In genomic region chr2:42009657-42010580, GRCh38 we compare ENCODE assay signal across 11 cellular contexts. TPM values are rescaled to one million over a fixed set of nuclear protein-coding genes. Genes with fewer than 3 reads are reported as not detected.
DNase-seq lines count a peak whose midpoint lies in the region; ATAC-seq and TF ChIP-seq lines count a peak whose summit lies in the region.
"Had no signal": no experiment of that assay in that cellular context is flagged by ENCODE, and none has a peak within 500 bp of the region (broad histone marks: within the 10 kb centered on the region; RNA-seq: fewer than 3 reads in every experiment).

No MANE protein-coding gene starts in this region.

- no peak overlapping the region for H3K27ac Mint-ChIP-seq in activated naive CD4-positive, alpha-beta T cell treated with anti-CD3 and anti-CD28 coated beads, Interleukin-2, amount 10 ng/mL, durations not matched to agents 7 days and 5 days
- H3K27ac Mint-ChIP-seq in glutamatergic neuron (ENCODE audit: unreplicated experiment): no peak overlapping the region

- peaks cover 5% of the 10 kb centered on the region for H3K9me3 Mint-ChIP-seq in activated naive CD4-positive, alpha-beta T cell treated with anti-CD3 and anti-CD28 coated beads, Interleukin-2, amount 10 ng/mL, durations not matched to agents 7 days and 5 days
- peaks cover 9% of the 10 kb centered on the region for H3K9me3 Mint-ChIP-seq in glutamatergic neuron (ENCODE audit: unreplicated experiment)

- H3K4me1 ChIP-seq in osteoblast (ENCODE audit: insufficient read depth, low read length): peaks cover 14% of the 10 kb centered on the region
- H3K4me1 ChIP-seq in gastrocnemius medialis: no peaks in the 10 kb centered on the region
- H3K4me1 ChIP-seq: HAP-1, pancreas had no signal

- H2AFZ ChIP-seq in osteoblast (ENCODE audit: low read length): no peak overlapping the region

- peaks cover 10% of the 10 kb centered on the region for H3K4me1 Mint-ChIP-seq in activated naive CD4-positive, alpha-beta T cell treated with anti-CD3 and anti-CD28 coated beads, Interleukin-2, amount 10 ng/mL, durations not matched to agents 7 days and 5 days
- H3K4me1 Mint-ChIP-seq in glutamatergic neuron (ENCODE audit: low read depth, unreplicated experiment): peaks cover 11% of the 10 kb centered on the region

- TF ChIP-seq CTCF in GM06990 (IDR thresholded peaks at IDR 0.05; ENCODE audit: insufficient read depth, low read length, poor library complexity, severe bottlenecking) (no peak), osteoblast (IDR thresholded peaks at IDR 0.05; ENCODE audit: extremely low read depth, low read depth, low read length) (no peak), gastrocnemius medialis (IDR thresholded peaks at IDR 0.05 in 4 of 5, conservative IDR thresholded peaks at IDR 0.05 in 1 of 5) (no peak), glutamatergic neuron (IDR thresholded peaks at IDR 0.05; ENCODE audit: partially characterized antibody, unreplicated experiment) (no peak)

- peak overlapping the region; percentile 61 for H3K4me2 ChIP-seq in osteoblast (ENCODE audit: insufficient read depth, low read length)

- intact Hi-C loops in gastrocnemius medialis (cut with DNase I; ENCODE audit: low total_unique reads): no loop called here

- no peak overlapping the region for H3K27ac ChIP-seq in osteoblast (ENCODE audit: low read depth, low read length)
- no peak overlapping the region for H3K27ac ChIP-seq in gastrocnemius medialis
- H3K27ac ChIP-seq: pancreas had no signal

- no peaks in the 10 kb centered on the region for H4K20me1 ChIP-seq in osteoblast (ENCODE audit: insufficient read depth, low read length)

- TF ChIP-seq POLR2A in gastrocnemius medialis (IDR thresholded peaks at IDR 0.05): no peak

- peak overlapping the region; percentile 53 for H3K4me3 Mint-ChIP-seq in activated naive CD4-positive, alpha-beta T cell treated with anti-CD3 and anti-CD28 coated beads, Interleukin-2, amount 10 ng/mL, durations not matched to agents 7 days and 5 days
- H3K4me3 Mint-ChIP-seq in glutamatergic neuron (ENCODE audit: unreplicated experiment): no peak overlapping the region

- H3K27me3 ChIP-seq in GM06990 (replicated peaks; ENCODE audit: control insufficient read depth, insufficient read depth, low read length) (no peaks in the 10 kb centered on the region), osteoblast (ENCODE audit: insufficient read depth, low read length) (peaks cover 27% of the 10 kb centered on the region), gastrocnemius medialis (no peaks in the 10 kb centered on the region)
- H3K27me3 ChIP-seq: pancreas had no signal

- H3K36me3 ChIP-seq in GM06990 (ENCODE audit: control insufficient read depth, insufficient read depth, low read length) (no peaks in the 10 kb centered on the region), osteoblast (ENCODE audit: insufficient read depth, low read length) (no peaks in the 10 kb centered on the region), gastrocnemius medialis (no peaks in the 10 kb centered on the region)
- H3K36me3 ChIP-seq: HAP-1, pancreas had no signal

- in situ Hi-C loops in gastrocnemius medialis (cut with MboI; ENCODE audit: low sequenced_read_pairs in 4 of 4): no loop called here

- no peaks in the 10 kb centered on the region for H3K36me3 Mint-ChIP-seq in activated naive CD4-positive, alpha-beta T cell treated with anti-CD3 and anti-CD28 coated beads, Interleukin-2, amount 10 ng/mL, durations not matched to agents 7 days and 5 days
- peaks cover 18% of the 10 kb centered on the region for H3K36me3 Mint-ChIP-seq in glutamatergic neuron (ENCODE audit: unreplicated experiment)

- ATAC-seq in HG02610 (IDR thresholded peaks at IDR 0.05; ENCODE audit: unreplicated experiment) (peak; percentile 64), gastrocnemius medialis (no peak)

- CTCF ChIA-PET in activated naive CD4-positive, alpha-beta T cell treated with anti-CD3 and anti-CD28 coated beads, Interleukin-2, amount 10 ng/mL, durations not matched to agents 7 days and 5 days (lab: Charles Lee): interaction anchor here (1.0 to 1.1 kb wide), 2 partner anchors 24 to 140 kb away, joined by 4 to 7 read pairs; no protein-coding TSS in a partner anchor

- DNase-seq in GM06990 (ENCODE audit: extremely low read depth, insufficient read length) (peak; percentile 31), osteoblast (ENCODE audit: insufficient read length, low spot score, missing footprints) (no peak), SK-N-DZ (ENCODE audit: low spot score) (no peak), gastrocnemius medialis (no peak), glutamatergic neuron (no peak), SW480 (ENCODE audit: low spot score) (no peak)
- DNase-seq in activated naive CD4-positive, alpha-beta T cell treated with anti-CD3 and anti-CD28 coated beads, Interleukin-2, amount 10 ng/mL, durations not matched to agents 7 days and 5 days: no peak
- DNase-seq: NCI-H748 treated with DMSO at 0.1 percent for 48 hours, pancreas had no signal

- H3K79me2 ChIP-seq in osteoblast (ENCODE audit: insufficient read depth, low read length): no peaks in the 10 kb centered on the region

- H3K4me3 ChIP-seq in GM06990 (replicated peaks; ENCODE audit: low read depth, low read length) (no peak overlapping the region), osteoblast (ENCODE audit: insufficient read depth, low read length) (no peak overlapping the region), gastrocnemius medialis (no peak overlapping the region)
- H3K4me3 ChIP-seq: HAP-1, pancreas had no signal

- no peaks in the 10 kb centered on the region for H3K9me3 ChIP-seq in osteoblast (ENCODE audit: low read depth, low read length)
- H3K9me3 ChIP-seq in gastrocnemius medialis: no peaks in the 10 kb centered on the region
- H3K9me3 ChIP-seq: HAP-1, pancreas had no signal

- H3K27me3 Mint-ChIP-seq in activated naive CD4-positive, alpha-beta T cell treated with anti-CD3 and anti-CD28 coated beads, Interleukin-2, amount 10 ng/mL, durations not matched to agents 7 days and 5 days: peaks cover 17% of the 10 kb centered on the region
- H3K27me3 Mint-ChIP-seq in glutamatergic neuron (ENCODE audit: unreplicated experiment): no peaks in the 10 kb centered on the region

RNA-seq across cellular contexts. Expression of gene PKDCC, which starts 37.9 kb away (rescaled TPM):
- total RNA-seq in osteoblast: 1.2 and 4.0 TPM in 2 replicates
- polyA plus RNA-seq in SK-N-DZ (2014; cell fraction: cytosol; rRNA removed): 46.6 and 70.2 TPM in 2 replicates
- polyA plus RNA-seq in SK-N-DZ (2014; cell fraction: nucleus; rRNA removed): 231 and 310 TPM in 2 replicates
- 100 to 1,000 TPM; 152 to 246 (median 186) TPM for total RNA-seq in gastrocnemius medialis
- 959 TPM for total RNA-seq in glutamatergic neuron (ENCODE audit: unreplicated experiment)

Comparison
In these comparisons a context has a peak if more than half of its experiments do, and no peak if none do; other contexts are left out.
1. RNA of gene PKDCC, which starts 37.9 kb away (total RNA-seq): 959 TPM in glutamatergic neuron (single experiment) and 152 to 246 TPM in gastrocnemius medialis; 1.2 to 4.0 TPM in osteoblast; every median in the first group is over 10 times any median in the second.